Comparison of ENCODE assay signal across 14 cellular contexts in the genomic region with DNA sequence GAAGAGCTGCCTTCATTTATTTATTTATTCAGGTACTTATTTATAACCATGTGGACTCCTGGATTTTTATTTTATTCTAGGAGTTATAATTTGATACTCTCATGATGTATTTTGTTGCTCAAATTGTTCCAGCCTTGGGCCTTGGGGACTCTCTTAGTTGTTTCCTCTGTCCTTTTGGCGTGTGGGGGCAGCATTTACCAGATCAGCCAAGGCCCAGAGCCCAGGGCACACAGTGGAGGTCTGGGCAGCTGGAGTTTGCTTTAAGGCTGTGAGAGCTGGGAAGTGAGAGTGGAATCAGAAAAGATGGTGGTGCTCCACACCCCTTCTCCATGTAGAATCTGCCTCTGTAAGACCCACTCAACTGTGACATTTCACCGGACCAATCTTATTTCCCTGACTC.
DNase-seq lines count a peak whose midpoint lies in the region; ATAC-seq, FAIRE-seq and TF ChIP-seq lines count a peak whose summit lies in the region.
"Had no signal": no experiment of that assay in that cellular context is flagged by ENCODE, and none has a peak within 500 bp of the region (broad histone marks: within the 10 kb centered on the region; RNA-seq: fewer than 3 reads in every experiment).

No MANE protein-coding gene starts in this region.

- POLR2A ChIA-PET in K562 (lab: Yijun Ruan, JAX), result no interaction called here

- DNase-seq in NCI-H510A treated with DMSO at 0.1 percent for 48 hours (lab: John Stamatoyannopoulos, UW), result peak; percentile 26
- no peak for DNase-seq in NCI-H510A (lab: John Stamatoyannopoulos, UW)
- DNase-seq in K562 (ENCODE audit: extremely low read depth in 1 of 4, low spot score in 3 of 4), result peak in 1 of 4 experiments; percentile 8
- DNase-seq in hepatocyte (ENCODE audit: low spot score), result no peak
- DNase-seq in testis, result peak; percentile 49
- no peak for DNase-seq in GM19240 (ENCODE audit: insufficient read length, low spot score)
- DNase-seq in Ammon's horn (ENCODE audit: low spot score), result no peak
- DNase-seq in NCI-H1105 treated with DMSO at 0.1 percent for 48 hours (lab: John Stamatoyannopoulos, UW), result no peak
- DNase-seq: activated T-cell treated with anti-CD3 and anti-CD28 coated beads, Interleukin-2, amount 50 U/mL, for 1 hour; GDM1; NCI-H2081 treated with DMSO at 0.1 percent for 48 hours; stimulated activated CD4-positive, alpha-beta T cell treated with anti-CD3 and anti-CD28 coated beads, Interleukin-4, amount 100 ng/mL, for 1 hour; stimulated activated naive CD8-positive, alpha-beta T cell treated with anti-CD3 and anti-CD28 coated beads, Interleukin-15, amount 100 ng/mL, for 72 hours had no signal

- no peaks in the 10 kb centered on the region for H3K9me2 ChIP-seq in hepatocyte (replicated peaks; ENCODE audit: insufficient read depth)

- H3K27me3 ChIP-seq in K562 (ENCODE audit: control insufficient read depth in 2 of 2, insufficient read depth in 2 of 2, low read length in 2 of 2) (peaks cover 0 to 41% of the 10 kb centered on the region in 2 experiments; a peak in 3 of 5 replicates), hepatocyte (no peaks in the 10 kb centered on the region), testis (no peaks in the 10 kb centered on the region)

- in situ Hi-C loops in K562 (cut with MboI), result no loop called here

- H3K36me3 ChIP-seq in K562 (ENCODE audit: control insufficient read depth, insufficient read depth, low read length) (no peaks in the 10 kb centered on the region), hepatocyte (replicated peaks; ENCODE audit: insufficient read depth, low read depth) (no peaks in the 10 kb centered on the region), testis (ENCODE audit: low read depth, missing control alignments) (no peaks in the 10 kb centered on the region)

- no peak overlapping the region for H3K4me2 ChIP-seq in K562 (ENCODE audit: insufficient read depth, low read length)
- H3K4me2 ChIP-seq in hepatocyte, result no peak overlapping the region

- H3K4me3 ChIP-seq in K562, result no peak overlapping the region
- H3K4me3 ChIP-seq in hepatocyte, result no peak overlapping the region
- H3K4me3 ChIP-seq in testis, result no peak overlapping the region

- intact Hi-C loops in K562 (cut with micrococcal nuclease) (no loop called here), testis (cut with DNase I; ENCODE audit: low total_unique reads) (no loop called here)

- H3K79me2 ChIP-seq in K562 (ENCODE audit: control insufficient read depth, insufficient read depth, low read length), result no peaks in the 10 kb centered on the region
- no peaks in the 10 kb centered on the region for H3K79me2 ChIP-seq in hepatocyte

- FAIRE-seq in K562 (lab: Jason Lieb, UNC), result no peak

- no peak for TF ChIP-seq POLR2A in K562 (conservative IDR thresholded peaks at IDR 0.05)
- no peak for TF ChIP-seq POLR2A in testis (IDR thresholded peaks at IDR 0.05)

- H3K27ac ChIP-seq in K562 (ENCODE audit: extremely low read depth, low read depth, low read length) (no peak overlapping the region), hepatocyte (peak overlapping the region; percentile 62), testis (no peak overlapping the region)
- H3K27ac ChIP-seq: epithelial cell of prostate had no signal

- no peaks in the 10 kb centered on the region for H3K9me3 ChIP-seq in K562 (replicated peaks; ENCODE audit: control insufficient read depth, insufficient read depth, low read depth, low read length)
- no peaks in the 10 kb centered on the region for H3K9me3 ChIP-seq in hepatocyte (ENCODE audit: low read depth)
- H3K9me3 ChIP-seq in testis, result no peaks in the 10 kb centered on the region

- peak in 1 of 2 experiments; percentile 39; a peak in 2 of 4 replicates for TF ChIP-seq RAD21 in K562 (CRISPR knock-in tag; conservative IDR thresholded peaks at IDR 0.05 in 1 of 2, IDR thresholded peaks at IDR 0.05 in 1 of 2)

- no peaks in the 10 kb centered on the region for H3K9me1 ChIP-seq in K562 (ENCODE audit: control insufficient read depth, insufficient read depth, low read length)

- H3K4me1 ChIP-seq in K562 (replicated peaks in 1 of 2; ENCODE audit: control insufficient read depth in 2 of 2, insufficient read depth in 2 of 2, low read length in 2 of 2) (no peaks in the 10 kb centered on the region), hepatocyte (ENCODE audit: insufficient read depth) (peaks cover 46% of the 10 kb centered on the region), testis (peaks cover 14% of the 10 kb centered on the region)

- H2AFZ ChIP-seq in K562 (ENCODE audit: low read depth, low read length) (no peak overlapping the region), hepatocyte (no peak overlapping the region)

- 3% methylated on average over 2 of the region's 2 CpGs for WGBS in K562 (ENCODE audit: insufficient coverage, low coverage, missing lambda C conversion rate)
- WGBS in hepatocyte (ENCODE audit: low lambda C conversion rate, missing lambda C conversion rate), result 93% methylated on average over 2 of the region's 2 CpGs
- 59 to 81% methylated on average over 2 of the region's 2 CpGs for WGBS in testis, 2 donors

- CTCF ChIA-PET in K562 (lab: Yijun Ruan, JAX; ENCODE audit: low intra/inter-chr PET ratio), result no interaction called here

- no TSS peak for BruUV-seq in K562 (replicated peaks; lab: Mats Ljungman, UMichigan)

- H4K20me1 ChIP-seq in K562 (replicated peaks; ENCODE audit: control insufficient read depth, insufficient read depth, low read length) (no peaks in the 10 kb centered on the region; the same call in 1 of the 2 replicates), hepatocyte (ENCODE audit: insufficient read depth, poor library complexity, severe bottlenecking) (no peaks in the 10 kb centered on the region)

- no peak for TF ChIP-seq EP300 in K562 (IDR thresholded peaks at IDR 0.05; ENCODE audit: low read length)

- ATAC-seq in K562, result no peak
- ATAC-seq: stimulated activated naive CD8-positive, alpha-beta T cell treated with anti-CD3 and anti-CD28 coated beads, Interleukin-15, amount 100 ng/mL, for 72 hours had no signal

- TF ChIP-seq CTCF in K562 (IDR thresholded peaks at IDR 0.05 in 2 of 3, conservative IDR thresholded peaks at IDR 0.05 in 1 of 3; ENCODE audit: insufficient read depth in 2 of 3, low read depth in 1 of 3, low read length in 3 of 3) (peak in 2 of 3 experiments; percentile 11 to 34; a peak in 2 of 6 replicates), hepatocyte (IDR thresholded peaks at IDR 0.05; ENCODE audit: poor library complexity) (no peak), testis (IDR thresholded peaks at IDR 0.05) (no peak)

- H3K9ac ChIP-seq in K562 (ENCODE audit: insufficient read depth in 1 of 2, low read depth in 2 of 2, low read length in 2 of 2), result no peak overlapping the region

TF ChIP-seq in K562, 482 proteins besides CTCF, POLR2A, EP300 and RAD21:
- no peak for TF ChIP-seq ZBTB1 (CRISPR knock-in tag; IDR thresholded peaks at IDR 0.05; ENCODE audit: borderline replicate concordance, low read depth)
- peak; percentile 10; the same call in 1 of the 2 replicates for TF ChIP-seq STAG1 (CRISPR knock-in tag; IDR thresholded peaks at IDR 0.05; ENCODE audit: borderline replicate concordance)
- TF ChIP-seq YY1 (IDR thresholded peaks at IDR 0.05; ENCODE audit: borderline replicate concordance in 1 of 3, control insufficient read depth in 1 of 3, extremely low read depth in 1 of 3, insufficient read depth in 3 of 3, insufficient read length in 1 of 3, insufficient replicate concordance in 2 of 3, low read depth in 1 of 3, low read length in 2 of 3), result no peak
- no peak for TF ChIP-seq PRMT5 (CRISPR knock-in tag; IDR thresholded peaks at IDR 0.05)

Comparison
In these comparisons a context has a peak if more than half of its experiments do, and no peak if none do; other contexts are left out.
1. DNase-seq: peak in NCI-H510A treated with DMSO at 0.1 percent for 48 hours (single experiment) and testis (single experiment); none in NCI-H510A (single experiment), hepatocyte (single experiment), GM19240 (single experiment), Ammon's horn (single experiment) and NCI-H1105 treated with DMSO at 0.1 percent for 48 hours (single experiment).
2. CTCF ChIP-seq: peak in K562 (2 of 3); none in hepatocyte (single experiment) and testis (0 of 3).